2 cellular contexts compared by ENCODE assay signal in genomic region chr1:212630159-212630900, GRCh38.
A peak's percentile ranks its signal among the peaks of the same experiment; 100 is the strongest.
TF ChIP-seq lines count a peak whose summit lies in the region.

No MANE protein-coding gene starts in this region.

TF ChIP-seq in WTC11, 78 proteins besides CTCF, POLR2A, EP300 and RAD21 (continued from another document):
- TF ChIP-seq AFF4 (CRISPR knock-in tag; IDR thresholded peaks at IDR 0.05; ENCODE audit: borderline replicate concordance) (no peak), PRRX2 (CRISPR knock-in tag; IDR thresholded peaks at IDR 0.05) (no peak), NFATC4 (CRISPR knock-in tag; IDR thresholded peaks at IDR 0.05) (no peak), MAX (CRISPR knock-in tag; IDR thresholded peaks at IDR 0.05) (no peak), ELF4 (CRISPR knock-in tag; IDR thresholded peaks at IDR 0.05; ENCODE audit: low read depth) (no peak), CDX4 (CRISPR knock-in tag; IDR thresholded peaks at IDR 0.05; ENCODE audit: borderline replicate concordance) (no peak), E2F4 (CRISPR knock-in tag; IDR thresholded peaks at IDR 0.05; ENCODE audit: borderline replicate concordance, low read depth) (no peak), TEAD4 (CRISPR knock-in tag; IDR thresholded peaks at IDR 0.05) (no peak), ZNF138 (CRISPR knock-in tag; conservative IDR thresholded peaks at IDR 0.05) (no peak), JUN (CRISPR knock-in tag; IDR thresholded peaks at IDR 0.05) (no peak), ZNF219 (CRISPR knock-in tag; IDR thresholded peaks at IDR 0.05; ENCODE audit: borderline replicate concordance) (no peak), ZNF396 (CRISPR knock-in tag; IDR thresholded peaks at IDR 0.05; ENCODE audit: borderline replicate concordance) (no peak), NR3C1 (CRISPR knock-in tag; conservative IDR thresholded peaks at IDR 0.05; ENCODE audit: low read depth) (no peak), FOXK1 (CRISPR knock-in tag; IDR thresholded peaks at IDR 0.05) (no peak), KAT7 (CRISPR knock-in tag; IDR thresholded peaks at IDR 0.05; ENCODE audit: borderline replicate concordance) (no peak), ATF6 (CRISPR knock-in tag; IDR thresholded peaks at IDR 0.05) (no peak)

TF ChIP-seq in HepG2, 621 proteins besides CTCF, POLR2A, EP300 and RAD21 (continued from another document):
- no peak for TF ChIP-seq ZBTB40 (IDR thresholded peaks at IDR 0.05)
- TF ChIP-seq ZBTB40 (CRISPR knock-in tag; IDR thresholded peaks at IDR 0.05): no peak
- peak; percentile 41 for TF ChIP-seq SMC3 (IDR thresholded peaks at IDR 0.05; ENCODE audit: low read length)
- TF ChIP-seq TEAD3 (CRISPR knock-in tag; optimal IDR thresholded peaks at IDR 0.05; ENCODE audit: borderline replicate concordance): peak; percentile 23
- TF ChIP-seq ZSCAN30 (CRISPR knock-in tag; IDR thresholded peaks at IDR 0.05): no peak
- 0 out of 2 replicates have a peak, but pooled peaks have one; percentile 16 for TF ChIP-seq ZSCAN31 (CRISPR knock-in tag; IDR thresholded peaks at IDR 0.05; ENCODE audit: low read depth)
- TF ChIP-seq FOSL2 (CRISPR knock-in tag; IDR thresholded peaks at IDR 0.05): 0 out of 2 replicates have a peak, but pooled peaks have one; percentile 20
- TF ChIP-seq ZBED4 (CRISPR knock-in tag; IDR thresholded peaks at IDR 0.05; ENCODE audit: borderline replicate concordance): peak; percentile 91; the same call in 1 of the 2 replicates
- TF ChIP-seq RNF2 (conservative IDR thresholded peaks at IDR 0.05; ENCODE audit: low read depth): 0 out of 2 replicates have a peak, but pooled peaks have one; percentile 39
- TF ChIP-seq GATAD2A (CRISPR knock-in tag; IDR thresholded peaks at IDR 0.05): 0 out of 2 replicates have a peak, but pooled peaks have one; percentile 16
- TF ChIP-seq KDM2A (CRISPR knock-in tag; IDR thresholded peaks at IDR 0.05; ENCODE audit: borderline replicate concordance, low read depth): 0 out of 2 replicates have a peak, but pooled peaks have one; percentile 43
- 0 out of 2 replicates have a peak, but pooled peaks have one; percentile 2 for TF ChIP-seq ZNF230 (CRISPR knock-in tag; IDR thresholded peaks at IDR 0.05)
- peak; percentile 25; the same call in 1 of the 2 replicates for TF ChIP-seq ZFX (CRISPR knock-in tag; IDR thresholded peaks at IDR 0.05; ENCODE audit: low read depth)
- 0 out of 4 replicates have a peak, but pooled peaks of 1 of the 2 experiments have one; percentile 32 for TF ChIP-seq HMGXB4 (CRISPR knock-in tag; IDR thresholded peaks at IDR 0.05; ENCODE audit: borderline replicate concordance in 1 of 2, low read depth in 1 of 2)
